In genomic region chr15:32723171-32723948, GRCh38 we compare ENCODE assay signal across 1 cellular context.
TF ChIP-seq lines count a peak whose summit lies in the region.

No MANE protein-coding gene starts in this region.

TF ChIP-seq in GM23338, 12 proteins besides CTCF, POLR2A, EP300 and RAD21 (continued from another document):
- TF ChIP-seq ZNF462 (CRISPR knock-in tag; IDR thresholded peaks at IDR 0.05) = no peak
